Comparison of ENCODE assay signal across 7 cellular contexts in the genomic region with DNA sequence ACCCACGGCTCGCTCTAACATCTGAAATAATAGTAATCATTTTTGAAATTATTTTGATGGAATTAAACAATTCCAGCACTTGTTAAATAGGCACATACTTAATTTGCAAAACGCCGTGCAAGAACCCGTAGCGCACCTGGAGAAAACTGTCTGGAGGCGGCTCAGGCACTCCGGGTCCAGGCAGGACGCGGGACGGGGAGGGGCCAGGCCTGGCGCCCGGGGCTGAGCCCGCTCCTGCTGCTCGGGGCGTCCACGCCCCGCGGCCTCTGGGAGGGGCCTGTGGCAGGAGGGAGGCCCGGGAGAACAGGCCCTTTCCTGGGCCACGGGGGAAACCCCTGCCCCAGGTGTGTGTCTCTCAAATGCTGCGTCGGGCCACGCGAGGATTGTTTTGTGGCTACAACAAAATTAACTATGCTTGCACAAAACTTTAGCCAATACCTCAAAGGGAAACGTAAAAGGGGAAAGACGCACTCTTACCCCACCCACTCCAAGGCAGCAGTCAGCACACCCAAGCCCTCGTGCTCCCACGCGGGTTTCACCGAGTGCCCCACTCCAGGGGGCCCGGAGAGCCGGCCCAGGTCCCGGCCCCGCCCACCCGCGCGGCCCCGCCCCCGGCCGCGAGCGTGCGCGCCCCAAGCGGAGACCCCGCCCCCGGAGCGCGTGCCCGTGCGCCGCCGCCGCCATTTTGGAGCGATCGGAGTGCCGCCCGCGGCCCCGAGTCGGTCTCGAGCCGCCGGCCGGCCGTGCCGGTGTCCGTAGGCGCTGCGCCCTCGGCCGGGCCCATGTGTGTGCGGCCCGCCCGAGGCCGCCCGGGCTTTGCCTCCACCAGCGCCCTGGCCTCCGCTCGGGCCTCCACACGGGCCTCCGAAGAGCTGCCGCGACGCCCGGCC. TPM values are rescaled to one million over a fixed set of nuclear protein-coding genes. Genes with fewer than 3 reads are reported as not detected.
DNase-seq lines count a peak whose midpoint lies in the region; ATAC-seq and TF ChIP-seq lines count a peak whose summit lies in the region.

A gene with protein sequence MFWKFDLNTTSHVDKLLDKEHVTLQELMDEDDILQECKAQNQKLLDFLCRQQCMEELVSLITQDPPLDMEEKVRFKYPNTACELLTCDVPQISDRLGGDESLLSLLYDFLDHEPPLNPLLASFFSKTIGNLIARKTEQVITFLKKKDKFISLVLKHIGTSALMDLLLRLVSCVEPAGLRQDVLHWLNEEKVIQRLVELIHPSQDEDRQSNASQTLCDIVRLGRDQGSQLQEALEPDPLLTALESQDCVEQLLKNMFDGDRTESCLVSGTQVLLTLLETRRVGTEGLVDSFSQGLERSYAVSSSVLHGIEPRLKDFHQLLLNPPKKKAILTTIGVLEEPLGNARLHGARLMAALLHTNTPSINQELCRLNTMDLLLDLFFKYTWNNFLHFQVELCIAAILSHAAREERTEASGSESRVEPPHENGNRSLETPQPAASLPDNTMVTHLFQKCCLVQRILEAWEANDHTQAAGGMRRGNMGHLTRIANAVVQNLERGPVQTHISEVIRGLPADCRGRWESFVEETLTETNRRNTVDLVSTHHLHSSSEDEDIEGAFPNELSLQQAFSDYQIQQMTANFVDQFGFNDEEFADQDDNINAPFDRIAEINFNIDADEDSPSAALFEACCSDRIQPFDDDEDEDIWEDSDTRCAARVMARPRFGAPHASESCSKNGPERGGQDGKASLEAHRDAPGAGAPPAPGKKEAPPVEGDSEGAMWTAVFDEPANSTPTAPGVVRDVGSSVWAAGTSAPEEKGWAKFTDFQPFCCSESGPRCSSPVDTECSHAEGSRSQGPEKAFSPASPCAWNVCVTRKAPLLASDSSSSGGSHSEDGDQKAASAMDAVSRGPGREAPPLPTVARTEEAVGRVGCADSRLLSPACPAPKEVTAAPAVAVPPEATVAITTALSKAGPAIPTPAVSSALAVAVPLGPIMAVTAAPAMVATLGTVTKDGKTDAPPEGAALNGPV (plus strand): TSS at position 677 of the 890 bp plus-strand sequence. CDS start 50,582 bp downstream, outside the sequence.

- H3K4me1 Mint-ChIP-seq in chondrocyte (ENCODE audit: low read depth): peaks cover 8% of the 10 kb centered on the region

- H3K9me3 Mint-ChIP-seq in chondrocyte (ENCODE audit: low read depth): no peaks in the 10 kb centered on the region

- H3K27ac Mint-ChIP-seq in chondrocyte (ENCODE audit: unreplicated experiment): peak within 1 kb of the TSS; percentile 88

- H3K36me3 Mint-ChIP-seq in chondrocyte (ENCODE audit: low read depth): no peaks in the 10 kb centered on the region

- peak; percentile 74 for TF ChIP-seq CTCF in chondrocyte (IDR thresholded peaks at IDR 0.05)

- peak within 1 kb of the TSS; percentile 77 for H3K4me3 Mint-ChIP-seq in chondrocyte (ENCODE audit: unreplicated experiment)

- DNase-seq in NCI-H1694 (lab: John Stamatoyannopoulos, UW) (peak; percentile 53), chondrocyte (ENCODE audit: low spot score) (peak; percentile 89), kidney tubule cell (ENCODE audit: low spot score) (peak; percentile 78)
- DNase-seq in activated CD4-positive, alpha-beta T cell treated with anti-CD3 and anti-CD28 coated beads for 24 hours (ENCODE audit: low read depth in 2 of 2): peak; percentile 81 to 85
- DNase-seq in stimulated activated CD4-positive, alpha-beta T cell treated with anti-CD3 and anti-CD28 coated beads, Interleukin-1b, Interleukin-23, amount 100 ng/mL, for 24 hours (ENCODE audit: low read depth in 4 of 4, low spot score in 1 of 4): peak; percentile 82 to 87 (median 83)

- H3K27me3 Mint-ChIP-seq in chondrocyte (ENCODE audit: low read depth): no peaks in the 10 kb centered on the region

- ATAC-seq in GM18502 (IDR thresholded peaks at IDR 0.05; ENCODE audit: poor library complexity, unreplicated experiment): peak; percentile 68
- peak; percentile 56 for ATAC-seq in HG02610 (IDR thresholded peaks at IDR 0.05; ENCODE audit: unreplicated experiment)

RNA-seq across cellular contexts. Expression of the gene that starts here (rescaled TPM):
- total RNA-seq in chondrocyte: 46.2 to 53.1 TPM (median 47.1 TPM) in 3 replicates

Comparison
In these comparisons a context has a peak if more than half of its experiments do, and no peak if none do; other contexts are left out.
1. Peak in every context shown above with its lines: DNase-seq and ATAC-seq.